9 cellular contexts compared by ENCODE assay signal in genomic region chr13:110520431-110521295, GRCh38. TPM values are rescaled to one million over a fixed set of nuclear protein-coding genes. Genes with fewer than 3 reads are reported as not detected.
DNase-seq lines count a peak whose midpoint lies in the region; ATAC-seq and TF ChIP-seq lines count a peak whose summit lies in the region.
"Had no signal": no experiment of that assay in that cellular context is flagged by ENCODE, and none has a peak within 500 bp of the region (broad histone marks: within the 10 kb centered on the region; RNA-seq: fewer than 3 reads in every experiment).

No MANE protein-coding gene starts in this region.

- H3K27me3 ChIP-seq in psoas muscle (ENCODE audit: insufficient read depth in 3 of 3, low read length in 2 of 3) (no peaks in the 10 kb centered on the region), H7 (ENCODE audit: control insufficient read depth, insufficient read depth, low read length) (no peaks in the 10 kb centered on the region)

- H3K4me3 ChIP-seq in psoas muscle (no peak overlapping the region), H7 (ENCODE audit: insufficient read depth, low read depth, low read length) (no peak overlapping the region)

- H3K4me1 Mint-ChIP-seq in CD14-positive monocyte = peaks cover 86% of the 10 kb centered on the region

- H3K9me3 Mint-ChIP-seq in CD14-positive monocyte = peaks cover 0 to 1% (median 0%) of the 10 kb centered on the region in 7 donors

- H3K27me3 Mint-ChIP-seq in CD14-positive monocyte (ENCODE audit: low read depth in 3 of 3) = peaks cover 0 to 5% (median 0%) of the 10 kb centered on the region in 3 donors

- no peaks in the 10 kb centered on the region for H3K36me3 ChIP-seq in psoas muscle (ENCODE audit: insufficient read depth in 1 of 2, low read depth in 1 of 2)
- H3K36me3 ChIP-seq in H7 (replicated peaks; ENCODE audit: control insufficient read depth, insufficient read depth, low read length) = peaks cover 2% of the 10 kb centered on the region; the same call in 1 of the 2 replicates

- peak overlapping the region; percentile 96 to 99 (median 97) for H3K27ac Mint-ChIP-seq in CD14-positive monocyte

- H3K36me3 Mint-ChIP-seq in CD14-positive monocyte = peaks cover 44 to 50% of the 10 kb centered on the region in 2 donors

- TF ChIP-seq CTCF in CD14-positive monocyte (IDR thresholded peaks at IDR 0.05) (no peak), psoas muscle (IDR thresholded peaks at IDR 0.05) (no peak)

- H3K4me1 ChIP-seq in psoas muscle = peaks cover 4% of the 10 kb centered on the region

- intact Hi-C loops in CD14-positive monocyte (cut with micrococcal nuclease) = loop anchor here (2.0 to 10.0 kb wide), 5 partner anchors 42 to 194 kb away; partner anchors contain the start of genes ING1 (in 1 of the 2) and RAB20 (in 1 of the 2)
- intact Hi-C loops in Right ventricle myocardium superior (cut with DNase I) = loop anchor here (5.0 kb wide), 1 partner anchor 37 kb away; no protein-coding TSS in a partner anchor
- intact Hi-C loops in psoas muscle (cut with DNase I) = no loop called here

- no peaks in the 10 kb centered on the region for H3K9me3 ChIP-seq in psoas muscle

- 35 to 38% (median 38%) methylated on average over 14 to 16 of the region's 16 CpGs for WGBS in psoas muscle, 3 donors

- H3K27ac ChIP-seq in psoas muscle = peak overlapping the region; percentile 63

- peak; percentile 92 for DNase-seq in CD14-positive monocyte (ENCODE audit: low spot score)
- peak; percentile 40 for DNase-seq in UCSD-AML1 (lab: John Stamatoyannopoulos, UW; ENCODE audit: unreplicated experiment)
- peak; percentile 84 for DNase-seq in Right ventricle myocardium superior
- peak; percentile 86 to 87 for DNase-seq in psoas muscle
- no peak for DNase-seq in H7
- DNase-seq in activated CD8-positive, alpha-beta memory T cell treated with anti-CD3 and anti-CD28 coated beads, Interleukin-2, amount 50 U/mL, for 48 hours = no peak
- DNase-seq: NK-92 treated with Interleukin-12 subunit alpha and Interleukin-12 subunit beta, amount 100 ng/mL, for 24 hours had no signal

- peak overlapping the region; percentile 52 to 76 for H3K4me3 Mint-ChIP-seq in CD14-positive monocyte

- peak; percentile 64 for ATAC-seq in Right ventricle myocardium superior (ENCODE audit: poor library complexity)
- peak; percentile 68 to 79 (median 78) for ATAC-seq in psoas muscle
- no peak for ATAC-seq in HG02970 (IDR thresholded peaks at IDR 0.05; ENCODE audit: low FRiP score, unreplicated experiment)
- no peak for ATAC-seq in HG03025 (IDR thresholded peaks at IDR 0.05; ENCODE audit: low FRiP score, unreplicated experiment)

RNA-seq across cellular contexts. Expression of gene RAB20, which starts 40.9 kb away (rescaled TPM):
- polyA plus RNA-seq in CD14-positive monocyte = 10 to 100 TPM; 37.8 to 43.1 TPM
- 10.0 TPM for total RNA-seq in Right ventricle myocardium superior
- 1 to 10 TPM; 2.3 to 6.8 (median 3.0) TPM for total RNA-seq in psoas muscle
- polyA plus RNA-seq in psoas muscle = 10 to 100 TPM in 1 of 3 donors, 1 to 10 TPM in 2; 1.2 to 20.5 (median 2.7) TPM
- 12.1 and 20.8 TPM in 2 replicates for total RNA-seq in H7 (2014; rRNA removed; shearing (Covaris generic))

Comparison
In these comparisons a context has a peak if more than half of its experiments do, and no peak if none do; other contexts are left out.
1. DNase-seq: peak in CD14-positive monocyte (single experiment), UCSD-AML1 (single experiment), Right ventricle myocardium superior (single experiment) and psoas muscle (2 of 2); none in H7 (single experiment) and activated CD8-positive, alpha-beta memory T cell treated with anti-CD3 and anti-CD28 coated beads, Interleukin-2, amount 50 U/mL, for 48 hours (single experiment).
2. ATAC-seq: peak in Right ventricle myocardium superior (single experiment) and psoas muscle (4 of 4); none in HG02970 (single experiment) and HG03025 (single experiment).
3. intact Hi-C loops: an anchor here in CD14-positive monocyte (2.0 to 10.0 kb wide) and Right ventricle myocardium superior (5.0 kb wide); none called in psoas muscle.